ENCODE assay signal across 9 cellular contexts in genomic region chr10:119189811-119190282, GRCh38.
DNase-seq lines count a peak whose midpoint lies in the region; ATAC-seq and TF ChIP-seq lines count a peak whose summit lies in the region.
"Had no signal": no experiment of that assay in that cellular context is flagged by ENCODE, and none has a peak within 500 bp of the region (broad histone marks: within the 10 kb centered on the region; RNA-seq: fewer than 3 reads in every experiment).

No MANE protein-coding gene starts in this region.

- peaks cover 6 to 13% of the 10 kb centered on the region in 2 donors for H3K4me1 Mint-ChIP-seq in effector memory CD8-positive, alpha-beta T cell (ENCODE audit: low read depth in 2 of 2)

- H3K27me3 Mint-ChIP-seq in effector memory CD8-positive, alpha-beta T cell: no peaks in the 10 kb centered on the region

- H3K4me3 Mint-ChIP-seq in effector memory CD8-positive, alpha-beta T cell: no peak overlapping the region

- no peak overlapping the region for H3K4me3 ChIP-seq in retinal pigment epithelial cell (ENCODE audit: low read length)

- H3K36me3 Mint-ChIP-seq in effector memory CD8-positive, alpha-beta T cell (ENCODE audit: insufficient read depth): no peaks in the 10 kb centered on the region

- no peak overlapping the region for H3K27ac Mint-ChIP-seq in effector memory CD8-positive, alpha-beta T cell

- TF ChIP-seq CTCF in retinal pigment epithelial cell (conservative IDR thresholded peaks at IDR 0.05; ENCODE audit: low read depth, low read length): no peak

- ATAC-seq in GM21447 (IDR thresholded peaks at IDR 0.05; ENCODE audit: unreplicated experiment) (peak; percentile 77), GM21360 (IDR thresholded peaks at IDR 0.05; ENCODE audit: unreplicated experiment) (no peak), HG03095 (IDR thresholded peaks at IDR 0.05; ENCODE audit: unreplicated experiment) (no peak)
- peak; percentile 45 for ATAC-seq in effector memory CD8-positive, alpha-beta T cell (replicated peaks)

- DNase-seq in NCI-H226: peak; percentile 88
- no peak for DNase-seq in effector memory CD8-positive, alpha-beta T cell
- DNase-seq in retinal pigment epithelial cell (ENCODE audit: low read depth): peak; percentile 67
- DNase-seq in ecto neural progenitor cell (ENCODE audit: low spot score): no peak
- DNase-seq: activated T-cell treated with anti-CD3 and anti-CD28 coated beads for 4 hours, NCI-H187 treated with DMSO at 0.1 percent for 48 hours had no signal

- no peaks in the 10 kb centered on the region for H3K9me3 Mint-ChIP-seq in effector memory CD8-positive, alpha-beta T cell

Comparison
In these comparisons a context has a peak if more than half of its experiments do, and no peak if none do; other contexts are left out.
1. ATAC-seq: peak in GM21447 (single experiment) and effector memory CD8-positive, alpha-beta T cell (single experiment); none in GM21360 (single experiment) and HG03095 (single experiment).
2. DNase-seq: peak in NCI-H226 (single experiment) and retinal pigment epithelial cell (single experiment); none in effector memory CD8-positive, alpha-beta T cell (0 of 3) and ecto neural progenitor cell (single experiment).